Comparison of ENCODE assay signal across 6 cellular contexts in the genomic region with DNA sequence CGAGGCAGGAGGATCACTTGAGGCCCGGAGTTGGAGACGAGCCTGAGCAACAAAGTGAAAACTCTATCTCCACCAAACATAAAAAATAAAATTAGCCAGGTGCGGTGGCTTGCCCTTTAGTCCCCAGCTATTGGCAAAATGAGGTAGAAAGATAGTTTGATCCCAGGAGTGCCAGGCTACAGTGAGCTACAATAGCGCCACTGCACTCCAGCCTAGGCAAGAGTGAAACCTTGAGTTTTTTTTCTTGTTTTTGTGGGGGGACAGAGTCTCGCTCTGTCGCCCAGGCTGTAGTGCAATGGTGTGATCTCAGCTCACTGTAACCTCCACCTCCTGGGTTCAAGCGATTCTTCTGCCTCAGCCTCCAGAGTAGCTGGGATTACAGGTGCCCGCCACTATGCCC. TPM values are rescaled to one million over a fixed set of nuclear protein-coding genes. Genes with fewer than 3 reads are reported as not detected.
DNase-seq lines count a peak whose midpoint lies in the region; ATAC-seq and TF ChIP-seq lines count a peak whose summit lies in the region.
"Not testable (repeated sequence)": the region's sequence is repeated elsewhere in the genome, so short reads cannot be mapped to it uniquely, and the experiment has no call there.

No MANE protein-coding gene starts in this region.

- H3K36me3 Mint-ChIP-seq in H9 (ENCODE audit: insufficient read depth in 1 of 3, low read depth in 3 of 3): peaks cover 3 to 12% (median 4%) of the 10 kb centered on the region in 3 experiments; a peak in 5 of 7 replicates
- peaks cover 4 to 15% of the 10 kb centered on the region in 2 donors for H3K36me3 Mint-ChIP-seq in activated T-cell treated with anti-CD3 and anti-CD28 coated beads, Interleukin-2, amount 50 U/mL, for 72 hours (ENCODE audit: insufficient read depth in 2 of 2)
- peaks cover 26% of the 10 kb centered on the region for H3K36me3 Mint-ChIP-seq in stimulated activated memory B cell treated with anti-CD40 and anti-IgM and Interleukin-4, amounts not matched to agents 10 μg/mL and 1 μg/mL and 100 μg/mL, for 72 hours

- H4K8ac ChIP-seq in H9 (replicated peaks; ENCODE audit: insufficient read length, low read depth, low read length): not testable (repeated sequence)

- not testable (repeated sequence) for H2BK120ac ChIP-seq in H9 (ENCODE audit: low read depth, low read length, poor library complexity, severe bottlenecking)

- H2AFZ ChIP-seq in H9 (ENCODE audit: low read length): not testable (repeated sequence)

- not testable (repeated sequence) for H3T11ph ChIP-seq in H9 (ENCODE audit: low read length)

- H3K23me2 ChIP-seq in H9 (ENCODE audit: insufficient read length, low read depth, low read length, poor library complexity, severe bottlenecking): not testable (repeated sequence)

- H3K14ac ChIP-seq in H9 (ENCODE audit: insufficient read depth, low read length): not testable (repeated sequence)

- not testable (repeated sequence) for H3K27me3 Mint-ChIP-seq in H9 (ENCODE audit: low read depth); activated T-cell treated with anti-CD3 and anti-CD28 coated beads, Interleukin-2, amount 50 U/mL, for 72 hours (ENCODE audit: low read depth); stimulated activated memory B cell treated with anti-CD40 and anti-IgM and Interleukin-4, amounts not matched to agents 10 μg/mL and 1 μg/mL and 100 μg/mL, for 72 hours

- H3K4me2 ChIP-seq in H9 (ENCODE audit: insufficient read depth, insufficient read length, low read length): not testable (repeated sequence)

- H3K27ac ChIP-seq in H9 (ENCODE audit: insufficient read length, low read depth, low read length): not testable (repeated sequence)
- H3K27ac ChIP-seq in neutrophil: peak overlapping the region; percentile 19
- H3K27ac ChIP-seq in gastrocnemius medialis: peak overlapping the region; percentile 84 to 99 (median 94)

- H4K91ac ChIP-seq in H9 (ENCODE audit: insufficient read length, low read depth, low read length): not testable (repeated sequence)

- in situ Hi-C loops in gastrocnemius medialis (cut with MboI; ENCODE audit: low sequenced_read_pairs in 4 of 4): not testable (repeated sequence)

- H3K4ac ChIP-seq in H9 (ENCODE audit: low read depth, low read length): not testable (repeated sequence)

- H3K4me1 ChIP-seq in H9 (ENCODE audit: insufficient read depth, low read length): not testable (repeated sequence)
- peaks cover 58 to 80% of the 10 kb centered on the region in 2 experiments for H3K4me1 ChIP-seq in neutrophil (ENCODE audit: control insufficient read depth in 1 of 2, insufficient read depth in 1 of 2, low read depth in 1 of 2, low read length in 1 of 2)
- H3K4me1 ChIP-seq in gastrocnemius medialis: peaks cover 81 to 93% of the 10 kb centered on the region in 2 donors

- DNase-seq in H9; activated T-cell treated with anti-CD3 and anti-CD28 coated beads, Interleukin-2, amount 50 U/mL, for 72 hours; left lobe of liver (ENCODE audit: low spot score); gastrocnemius medialis: not testable (repeated sequence)

- WGBS in H9 (ENCODE audit: extremely low coverage, insufficient read length, low lambda C conversion rate): no CpG with 5 or more reads among the region's 9 CpGs

- H4K5ac ChIP-seq in H9 (ENCODE audit: insufficient read length, low read depth, low read length): not testable (repeated sequence)

- ATAC-seq in activated T-cell treated with anti-CD3 and anti-CD28 coated beads, Interleukin-2, amount 50 U/mL, for 72 hours (replicated peaks in 1 of 2); gastrocnemius medialis; stimulated activated memory B cell treated with anti-CD40 and anti-IgM and Interleukin-4, amounts not matched to agents 10 μg/mL and 1 μg/mL and 100 μg/mL, for 72 hours: not testable (repeated sequence)
- ATAC-seq in left lobe of liver: peak; percentile 59

- not testable (repeated sequence) for H2BK15ac ChIP-seq in H9 (ENCODE audit: low read depth, low read length)

- H2BK5ac ChIP-seq in H9 (ENCODE audit: insufficient read length, low read length): not testable (repeated sequence)

- not testable (repeated sequence) for TF ChIP-seq CTCF in H9 (conservative IDR thresholded peaks at IDR 0.05); neutrophil (IDR thresholded peaks at IDR 0.05); gastrocnemius medialis (IDR thresholded peaks at IDR 0.05 in 4 of 5, conservative IDR thresholded peaks at IDR 0.05 in 1 of 5)

- H3K56ac ChIP-seq in H9 (ENCODE audit: insufficient read length, low read depth, low read length): not testable (repeated sequence)

- H3K79me2 ChIP-seq in H9 (ENCODE audit: insufficient read depth, low read length): peaks cover 81% of the 10 kb centered on the region

- intact Hi-C loops in gastrocnemius medialis (cut with DNase I; ENCODE audit: low total_unique reads): not testable (repeated sequence)

- peak overlapping the region; percentile 15 to 63 (median 28); a peak in 3 of 7 replicates for H3K27ac Mint-ChIP-seq in H9
- H3K27ac Mint-ChIP-seq in activated T-cell treated with anti-CD3 and anti-CD28 coated beads, Interleukin-2, amount 50 U/mL, for 72 hours: peak overlapping the region; percentile 46
- not testable (repeated sequence) for H3K27ac Mint-ChIP-seq in stimulated activated memory B cell treated with anti-CD40 and anti-IgM and Interleukin-4, amounts not matched to agents 10 μg/mL and 1 μg/mL and 100 μg/mL, for 72 hours

- not testable (repeated sequence) for H3K9ac ChIP-seq in H9 (ENCODE audit: extremely low read depth, insufficient read length, low read length)

- not testable (repeated sequence) for H2BK12ac ChIP-seq in H9 (ENCODE audit: insufficient read length, low read depth, low read length)

- H3K27me3 ChIP-seq in H9 (ENCODE audit: insufficient read depth, low read length); neutrophil; gastrocnemius medialis: not testable (repeated sequence)

- not testable (repeated sequence) for H3K23ac ChIP-seq in H9 (ENCODE audit: insufficient read length, low read depth, low read length)

- not testable (repeated sequence) for H3K9me3 ChIP-seq in H9 (ENCODE audit: control insufficient read depth, low read depth, low read length); neutrophil; gastrocnemius medialis

- H3K9me3 Mint-ChIP-seq in H9; activated T-cell treated with anti-CD3 and anti-CD28 coated beads, Interleukin-2, amount 50 U/mL, for 72 hours; stimulated activated memory B cell treated with anti-CD40 and anti-IgM and Interleukin-4, amounts not matched to agents 10 μg/mL and 1 μg/mL and 100 μg/mL, for 72 hours: not testable (repeated sequence)

- H3K18ac ChIP-seq in H9 (ENCODE audit: insufficient read length, low read depth, low read length): not testable (repeated sequence)

- peaks cover 13% of the 10 kb centered on the region for H3K36me3 ChIP-seq in neutrophil
- not testable (repeated sequence) for H3K36me3 ChIP-seq in gastrocnemius medialis

- H2AK5ac ChIP-seq in H9 (ENCODE audit: insufficient read length, low read length): not testable (repeated sequence)

- peaks cover 14% of the 10 kb centered on the region for H3K79me1 ChIP-seq in H9 (ENCODE audit: insufficient read depth, low read depth, low read length, poor library complexity, severe bottlenecking)

- not testable (repeated sequence) for TF ChIP-seq POLR2A in gastrocnemius medialis (IDR thresholded peaks at IDR 0.05)

- H3K4me3 ChIP-seq in neutrophil (ENCODE audit: low read depth in 1 of 2, low read length in 1 of 2); gastrocnemius medialis: not testable (repeated sequence)

- peaks cover 32 to 38% of the 10 kb centered on the region in 2 experiments for H3K4me1 Mint-ChIP-seq in H9
- H3K4me1 Mint-ChIP-seq in activated T-cell treated with anti-CD3 and anti-CD28 coated beads, Interleukin-2, amount 50 U/mL, for 72 hours (ENCODE audit: low read depth): peaks cover 66% of the 10 kb centered on the region
- peaks cover 80% of the 10 kb centered on the region for H3K4me1 Mint-ChIP-seq in stimulated activated memory B cell treated with anti-CD40 and anti-IgM and Interleukin-4, amounts not matched to agents 10 μg/mL and 1 μg/mL and 100 μg/mL, for 72 hours

- H4K20me1 ChIP-seq in H9 (ENCODE audit: control insufficient read depth, insufficient read depth, insufficient read length): not testable (repeated sequence)

- not testable (repeated sequence) for H3K4me3 Mint-ChIP-seq in H9; activated T-cell treated with anti-CD3 and anti-CD28 coated beads, Interleukin-2, amount 50 U/mL, for 72 hours
- peak overlapping the region; percentile 34 for H3K4me3 Mint-ChIP-seq in stimulated activated memory B cell treated with anti-CD40 and anti-IgM and Interleukin-4, amounts not matched to agents 10 μg/mL and 1 μg/mL and 100 μg/mL, for 72 hours

- H2BK20ac ChIP-seq in H9 (ENCODE audit: low read depth, low read length, poor library complexity, severe bottlenecking): not testable (repeated sequence)

RNA-seq across cellular contexts. Expression of a gene that starts 14.1 kb away (rescaled TPM):
- total RNA-seq in H9 (2021) (75.7 and 75.9 TPM in 2 replicates), left lobe of liver (16.6 TPM), gastrocnemius medialis (10 to 100 TPM; 25.6 to 44.5 (median 33.1) TPM)
- 10 to 100 TPM; 64.5 to 71.0 TPM for total RNA-seq in activated T-cell treated with anti-CD3 and anti-CD28 coated beads, Interleukin-2, amount 50 U/mL, for 72 hours
